Comparison of ENCODE assay signal across 1 cellular context in genomic region chr14:55075628-55076027, GRCh38.
TF ChIP-seq lines count a peak whose summit lies in the region.

No MANE protein-coding gene starts in this region.

TF ChIP-seq in WTC11, 78 proteins besides CTCF, POLR2A, EP300 and RAD21 (continued from another document):
- TF ChIP-seq, protein P1, sequence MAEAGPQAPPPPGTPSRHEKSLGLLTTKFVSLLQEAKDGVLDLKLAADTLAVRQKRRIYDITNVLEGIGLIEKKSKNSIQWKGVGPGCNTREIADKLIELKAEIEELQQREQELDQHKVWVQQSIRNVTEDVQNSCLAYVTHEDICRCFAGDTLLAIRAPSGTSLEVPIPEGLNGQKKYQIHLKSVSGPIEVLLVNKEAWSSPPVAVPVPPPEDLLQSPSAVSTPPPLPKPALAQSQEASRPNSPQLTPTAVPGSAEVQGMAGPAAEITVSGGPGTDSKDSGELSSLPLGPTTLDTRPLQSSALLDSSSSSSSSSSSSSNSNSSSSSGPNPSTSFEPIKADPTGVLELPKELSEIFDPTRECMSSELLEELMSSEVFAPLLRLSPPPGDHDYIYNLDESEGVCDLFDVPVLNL (CRISPR knock-in tag; IDR thresholded peaks at IDR 0.05; ENCODE audit: borderline replicate concordance, low read depth) = no peak
- TF ChIP-seq HMGA2 (CRISPR knock-in tag; IDR thresholded peaks at IDR 0.05) = no peak
TF ChIP-seq in WTC11: peak in this region for 0.
